Comparison of ENCODE assay signal across 8 cellular contexts in genomic region chr15:81296673-81297072, GRCh38. TPM values are rescaled to one million over a fixed set of nuclear protein-coding genes. Genes with fewer than 3 reads are reported as not detected.
DNase-seq lines count a peak whose midpoint lies in the region; ATAC-seq and TF ChIP-seq lines count a peak whose summit lies in the region.

No MANE protein-coding gene starts in this region.

- H3K36me3 ChIP-seq in GM06990 (ENCODE audit: control insufficient read depth, insufficient read depth, low read length) = peaks cover 16% of the 10 kb centered on the region
- H3K36me3 ChIP-seq in MM.1S (replicated peaks; ENCODE audit: insufficient read depth, low read length) = no peaks in the 10 kb centered on the region; the same call in 1 of the 2 replicates

- H3K27me3 ChIP-seq in GM06990 (replicated peaks; ENCODE audit: control insufficient read depth, insufficient read depth, low read length) = no peaks in the 10 kb centered on the region
- no peaks in the 10 kb centered on the region for H3K27me3 ChIP-seq in MM.1S (replicated peaks; ENCODE audit: insufficient read depth, low read length)

- no peaks in the 10 kb centered on the region for H3K9me2 ChIP-seq in MM.1S (replicated peaks; ENCODE audit: insufficient read depth, low read length)

- ATAC-seq in GM21576 (IDR thresholded peaks at IDR 0.05; ENCODE audit: unreplicated experiment) = peak; percentile 40

- H3K9me3 ChIP-seq in MM.1S (replicated peaks; ENCODE audit: insufficient read depth, low read length) = no peaks in the 10 kb centered on the region

- peaks cover 81% of the 10 kb centered on the region for H3F3A ChIP-seq in MM.1S (ENCODE audit: insufficient read depth, low read length)

- peak overlapping the region; percentile 89 for H3K27ac ChIP-seq in MM.1S (ENCODE audit: low read length)

- peak overlapping the region; percentile 76 for H3K9ac ChIP-seq in MM.1S (ENCODE audit: low read length)

- H3K4me3 ChIP-seq in GM06990 (replicated peaks; ENCODE audit: low read depth, low read length) (peak overlapping the region; percentile 73), MM.1S (ENCODE audit: low read length) (peak overlapping the region; percentile 77)

- no peaks in the 10 kb centered on the region for H4K20me1 ChIP-seq in MM.1S (ENCODE audit: insufficient read depth, low read length)

- TF ChIP-seq CTCF in GM06990 (IDR thresholded peaks at IDR 0.05; ENCODE audit: insufficient read depth, low read length, poor library complexity, severe bottlenecking) = no peak
- TF ChIP-seq CTCF in MM.1S (IDR thresholded peaks at IDR 0.05; ENCODE audit: low read length) = peak; percentile 23; the same call in 1 of the 2 replicates

- H2AFZ ChIP-seq in MM.1S (ENCODE audit: low read length) = peak overlapping the region; percentile 5; the same call in 1 of the 2 replicates

- DNase-seq in GM06990 (ENCODE audit: extremely low read depth, insufficient read length) (peak; percentile 69), MM.1S (peak; percentile 94), cardiac septum (ENCODE audit: low spot score) (peak; percentile 89), NCI-H1105 treated with DMSO at 0.1 percent for 48 hours (lab: John Stamatoyannopoulos, UW) (no peak), DMS114 treated with DMSO at 0.1 percent for 48 hours (lab: John Stamatoyannopoulos, UW; ENCODE audit: unreplicated experiment) (no peak)
- peak in 2 of 3 experiments; percentile 51 to 54 for DNase-seq in activated CD8-positive, alpha-beta memory T cell treated with anti-CD3 and anti-CD28 coated beads for 48 hours (ENCODE audit: low read depth in 2 of 3, low spot score in 2 of 3)
- peak; percentile 50 for DNase-seq in stimulated activated CD8-positive, alpha-beta memory T cell treated with anti-CD3 and anti-CD28 coated beads, Interleukin-12 subunit alpha, Interleukin-12 subunit beta, amount 100 ng/mL, for 1 hour (ENCODE audit: low read depth)

- intact Hi-C loops in cardiac septum (cut with DNase I) = no loop called here

- H3K4me1 ChIP-seq in MM.1S (ENCODE audit: low read length) = peaks cover 70% of the 10 kb centered on the region

- H3K79me2 ChIP-seq in MM.1S (ENCODE audit: low read length) = peaks cover 57% of the 10 kb centered on the region

- H3K4me2 ChIP-seq in MM.1S (ENCODE audit: low read depth, low read length) = peak overlapping the region; percentile 84

RNA-seq across cellular contexts. Expression of gene STARD5, which starts 27.3 kb away (rescaled TPM):
- total RNA-seq in cardiac septum = 1.3 TPM

Comparison
In these comparisons a context has a peak if more than half of its experiments do, and no peak if none do; other contexts are left out.
1. DNase-seq: peak in GM06990 (single experiment), MM.1S (single experiment), activated CD8-positive, alpha-beta memory T cell treated with anti-CD3 and anti-CD28 coated beads for 48 hours (2 of 3), cardiac septum (single experiment) and stimulated activated CD8-positive, alpha-beta memory T cell treated with anti-CD3 and anti-CD28 coated beads, Interleukin-12 subunit alpha, Interleukin-12 subunit beta, amount 100 ng/mL, for 1 hour (single experiment); none in NCI-H1105 treated with DMSO at 0.1 percent for 48 hours (single experiment) and DMS114 treated with DMSO at 0.1 percent for 48 hours (single experiment).